ENCODE assay signal across 10 cellular contexts in the genomic region with DNA sequence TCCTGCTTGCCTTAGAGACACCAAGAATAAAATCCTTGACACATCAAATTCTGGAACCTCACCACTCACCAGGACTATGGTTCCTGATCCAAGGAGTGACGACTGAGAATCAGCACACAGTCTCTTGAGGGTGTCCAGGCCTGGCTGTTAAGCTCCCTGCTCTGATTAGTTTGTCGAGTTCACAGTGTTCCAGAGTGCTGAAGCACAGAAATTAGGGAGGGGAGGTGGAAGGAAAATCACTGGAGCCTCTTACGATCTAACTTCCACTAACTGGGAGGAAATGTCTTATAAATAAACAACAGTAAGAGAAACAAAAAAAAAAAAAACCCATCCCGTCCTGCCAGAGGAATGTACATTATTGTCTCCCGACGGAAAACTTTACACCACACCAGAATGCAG.
DNase-seq lines count a peak whose midpoint lies in the region; ATAC-seq and TF ChIP-seq lines count a peak whose summit lies in the region.
"Had no signal": no experiment of that assay in that cellular context is flagged by ENCODE, and none has a peak within 500 bp of the region (broad histone marks: within the 10 kb centered on the region; RNA-seq: fewer than 3 reads in every experiment).

No MANE protein-coding gene starts in this region.

- no peak for TF ChIP-seq POLR2A in spleen (IDR thresholded peaks at IDR 0.05)

- no peaks in the 10 kb centered on the region for H3K79me2 ChIP-seq in mammary epithelial cell (ENCODE audit: insufficient read depth, low read length)

- no peaks in the 10 kb centered on the region for H4K20me1 ChIP-seq in mammary epithelial cell (ENCODE audit: insufficient read depth, low read length)

- DNase-seq in GM04504 (ENCODE audit: low read depth), result peak; percentile 35
- DNase-seq in mammary epithelial cell, result no peak
- peak; percentile 72 for DNase-seq in kidney tubule cell (ENCODE audit: low spot score)
- DNase-seq in spleen, result no peak
- DNase-seq in SIG-M5 treated with dmso at 0.1 percent for 504 hours (lab: John Stamatoyannopoulos, UW; ENCODE audit: unreplicated experiment), result no peak
- DNase-seq in cerebellar nuclear complex (lab: John Stamatoyannopoulos, UW), result no peak
- DNase-seq: activated naive CD4-positive, alpha-beta T cell treated with Interleukin-2 at 50 U/mL for 16 hours; NCI-H1930 had no signal

- TF ChIP-seq CTCF in mammary epithelial cell (conservative IDR thresholded peaks at IDR 0.05 in 1 of 2, IDR thresholded peaks at IDR 0.05 in 1 of 2; ENCODE audit: extremely low read depth in 1 of 2, insufficient read depth in 1 of 2, low read depth in 1 of 2, low read length in 2 of 2) (no peak), spleen (IDR thresholded peaks at IDR 0.05 in 8 of 11, conservative IDR thresholded peaks at IDR 0.05 in 3 of 11) (no peak)

- no peak for ATAC-seq in HG03095 (IDR thresholded peaks at IDR 0.05; ENCODE audit: unreplicated experiment)
- no peak for ATAC-seq in GM19328 (IDR thresholded peaks at IDR 0.05; ENCODE audit: unreplicated experiment)

- intact Hi-C loops in mammary epithelial cell (cut with micrococcal nuclease), result no loop called here
- intact Hi-C loops in spleen (cut with DNase I; ENCODE audit: low total_unique reads), result no loop called here

- 94% methylated on average over 6 of the region's 6 CpGs for WGBS in mammary epithelial cell (ENCODE audit: low coverage, missing lambda C conversion rate)
- 53 to 69% (median 65%) methylated on average over 6 of the region's 6 CpGs for WGBS in spleen, 5 donors

- H3K9me3 ChIP-seq in mammary epithelial cell (replicated peaks; ENCODE audit: insufficient read depth, low read length) (no peaks in the 10 kb centered on the region), spleen (no peaks in the 10 kb centered on the region)

- CTCF ChIA-PET in mammary epithelial cell (lab: Charles Lee; ENCODE audit: low non-redundant PET), result interaction anchor here (0.7 kb wide), 1 partner anchor 203 kb away, joined by 18 read pairs; no protein-coding TSS in a partner anchor

- H3K27me3 ChIP-seq in mammary epithelial cell (ENCODE audit: insufficient read depth, low read length), result no peaks in the 10 kb centered on the region
- H3K27me3 ChIP-seq in spleen (replicated peaks in 1 of 7), result no peaks in the 10 kb centered on the region

- peak overlapping the region; percentile 46 for H3K4me2 ChIP-seq in mammary epithelial cell (ENCODE audit: insufficient read depth, low read depth, low read length)

- in situ Hi-C loops in mammary epithelial cell (cut with MboI; ENCODE audit: low sequenced_read_pairs in 2 of 2), result no loop called here

- no peak overlapping the region for H3K9ac ChIP-seq in mammary epithelial cell (ENCODE audit: insufficient read depth, low read length)

- dilution Hi-C loops in mammary epithelial cell (cut with HindIII; ENCODE audit: low sequenced_read_pairs), result no loop called here

- peak overlapping the region; percentile 84 for H2AFZ ChIP-seq in mammary epithelial cell (ENCODE audit: low read depth, low read length)

- BruUV-seq in mammary epithelial cell (replicated peaks; lab: Mats Ljungman, UMichigan), result no TSS peak

- H3K4me3 ChIP-seq in mammary epithelial cell (replicated peaks in 1 of 3; ENCODE audit: insufficient read depth in 1 of 3, low read depth in 2 of 3, low read length in 3 of 3), result no peak overlapping the region
- H3K4me3 ChIP-seq in spleen, result peak overlapping the region in 4 of 8 donors; percentile 7 to 53 (median 22)

- no peaks in the 10 kb centered on the region for H3K36me3 ChIP-seq in mammary epithelial cell (ENCODE audit: insufficient read depth, low read length)
- no peaks in the 10 kb centered on the region for H3K36me3 ChIP-seq in spleen

- H3K27ac ChIP-seq in mammary epithelial cell (ENCODE audit: insufficient read depth, low read depth, low read length) (no peak overlapping the region), spleen (peak overlapping the region; percentile 50 to 90 (median 79))

- H3K4me1 ChIP-seq in mammary epithelial cell (ENCODE audit: insufficient read depth, low read length) (peaks cover 20% of the 10 kb centered on the region), spleen (peaks cover 0 to 24% (median 12%) of the 10 kb centered on the region in 6 donors)

Comparison
In these comparisons a context has a peak if more than half of its experiments do, and no peak if none do; other contexts are left out.
1. DNase-seq: peak in GM04504 (single experiment) and kidney tubule cell (single experiment); none in mammary epithelial cell (single experiment), spleen (single experiment), SIG-M5 treated with dmso at 0.1 percent for 504 hours (single experiment) and cerebellar nuclear complex (0 of 2).